1 cellular context compared by ENCODE assay signal in the genomic region with DNA sequence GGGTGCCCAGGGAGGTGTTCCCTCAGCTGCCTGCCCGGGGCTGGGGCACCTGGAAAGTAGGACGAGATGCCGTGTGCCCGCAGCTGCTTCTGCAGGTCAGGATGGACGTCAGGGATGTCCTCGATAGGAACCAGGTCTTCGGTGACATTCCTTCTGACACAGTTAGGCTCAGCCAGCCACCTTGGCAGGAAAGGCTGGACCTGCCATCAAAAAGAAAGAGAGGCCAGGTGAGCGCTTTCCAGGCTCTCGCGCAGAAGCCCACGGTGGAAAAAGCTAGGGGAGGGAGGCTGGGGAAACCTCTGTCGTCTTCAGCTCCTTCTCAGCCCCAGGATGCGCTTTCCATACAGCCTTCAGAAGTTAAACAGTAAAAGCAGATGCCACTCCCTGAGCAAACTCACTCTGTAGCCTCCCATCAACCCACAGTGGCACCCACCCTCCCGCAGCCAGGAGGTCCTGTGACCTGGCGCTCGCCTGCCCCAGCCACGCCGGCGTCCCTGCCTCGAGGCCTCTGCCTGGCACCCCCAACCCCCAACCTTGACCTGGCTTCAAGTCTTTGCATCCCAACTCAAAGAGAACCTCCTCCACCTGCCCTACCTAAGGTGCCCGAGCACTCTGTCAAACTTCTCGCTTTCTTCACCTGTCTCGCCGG.
TF ChIP-seq lines count a peak whose summit lies in the region.

No MANE protein-coding gene starts in this region.

TF ChIP-seq in endothelial cell of umbilical vein, 7 proteins besides CTCF, POLR2A, EP300 and RAD21:
- TF ChIP-seq EZH2 (IDR thresholded peaks at IDR 0.05; ENCODE audit: borderline replicate concordance, low read depth, low read length, severe bottlenecking) (no peak), MYC (IDR thresholded peaks at IDR 0.05; ENCODE audit: low read depth, low read length) (no peak), FOS (IDR thresholded peaks at IDR 0.05; ENCODE audit: borderline replicate concordance, insufficient read depth, low read length) (no peak), POLR2AphosphoS5 (IDR thresholded peaks at IDR 0.05; ENCODE audit: insufficient read depth, low read depth, low read length) (no peak), JUN (IDR thresholded peaks at IDR 0.05; ENCODE audit: borderline replicate concordance, insufficient read depth, insufficient read length, low read depth) (no peak)
- TF ChIP-seq, protein P1, sequence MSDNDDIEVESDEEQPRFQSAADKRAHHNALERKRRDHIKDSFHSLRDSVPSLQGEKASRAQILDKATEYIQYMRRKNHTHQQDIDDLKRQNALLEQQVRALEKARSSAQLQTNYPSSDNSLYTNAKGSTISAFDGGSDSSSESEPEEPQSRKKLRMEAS (IDR thresholded peaks at IDR 0.05; ENCODE audit: insufficient read depth, insufficient read length), result no peak
